ENCODE assay signal across 8 cellular contexts in the genomic region with DNA sequence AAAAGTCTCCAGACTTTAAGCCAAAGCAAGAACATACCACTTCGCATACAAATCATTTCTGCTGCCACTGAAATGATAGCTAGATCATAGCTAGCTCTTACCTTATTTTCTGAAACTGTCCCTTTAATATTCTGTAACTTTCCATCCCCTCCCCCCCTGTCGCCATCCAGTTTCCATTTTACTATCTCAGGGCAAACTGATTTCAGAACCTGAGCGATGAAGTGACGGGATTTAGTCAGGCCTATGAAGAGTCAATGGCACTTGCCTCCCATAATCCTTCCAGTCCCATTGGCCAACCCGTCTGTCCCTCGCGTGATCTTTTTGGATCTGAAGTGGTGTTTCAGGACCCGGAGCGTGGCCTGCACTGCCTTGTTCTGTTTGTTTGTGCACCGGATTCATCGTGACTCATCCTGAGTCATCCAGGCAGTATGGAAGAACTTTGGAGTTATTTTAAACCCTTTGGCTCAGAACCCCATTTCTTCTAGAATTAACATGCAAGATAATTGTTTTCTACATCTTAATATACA.
A peak's percentile ranks its signal among the peaks of the same experiment; 100 is the strongest.
DNase-seq lines count a peak whose midpoint lies in the region; ATAC-seq, FAIRE-seq and TF ChIP-seq lines count a peak whose summit lies in the region.

No MANE protein-coding gene starts in this region.

- 10% methylated on average over 11 of the region's 11 CpGs for WGBS in K562 (ENCODE audit: insufficient coverage, low coverage, missing lambda C conversion rate)
- 59% methylated on average over 11 of the region's 11 CpGs for WGBS in HepG2 (ENCODE audit: low lambda C conversion rate)
- WGBS in stomach, 5 donors, result 56 to 68% (median 62%) methylated on average over 11 of the region's 11 CpGs

- FAIRE-seq in K562 (lab: Jason Lieb, UNC) (peak; percentile 98), HepG2 (lab: Jason Lieb, UNC) (peak; percentile 82)

- H3K27ac ChIP-seq in RWPE1, result peak overlapping the region; percentile 87
- peak overlapping the region; percentile 78 for H3K27ac ChIP-seq in K562 (ENCODE audit: extremely low read depth, low read depth, low read length)
- H3K27ac ChIP-seq in HepG2 (ENCODE audit: extremely low read length, insufficient read depth, low read length), result peak overlapping the region; percentile 2
- H3K27ac ChIP-seq in stomach, result peak overlapping the region in 4 of 5 donors; percentile 54 to 82 (median 64)

- intact Hi-C loops in K562 (cut with micrococcal nuclease) (no loop called here), HepG2 (cut with micrococcal nuclease; ENCODE audit: unreplicated experiment) (no loop called here), stomach (cut with DNase I; ENCODE audit: low total_unique reads) (no loop called here)

- TF ChIP-seq EP300 in K562 (IDR thresholded peaks at IDR 0.05; ENCODE audit: low read length) (no peak; the same call in 1 of the 2 replicates), HepG2 (IDR thresholded peaks at IDR 0.05; ENCODE audit: low read depth in 2 of 2, low read length in 2 of 2) (no peak; a peak in 1 of 4 replicates), HepG2 (CRISPR knock-in tag; IDR thresholded peaks at IDR 0.05; ENCODE audit: borderline replicate concordance) (no peak), stomach (IDR thresholded peaks at IDR 0.05) (no peak)

- POLR2A ChIA-PET in RWPE1 (lab: Yijun Ruan, JAX; ENCODE audit: low non-redundant PET) (no interaction called here), K562 (lab: Yijun Ruan, JAX) (interaction anchor here (1.0 to 1.3 kb wide), 4 partner anchors 8 to 11 kb away, joined by 3 to 8 read pairs (median 4); no protein-coding TSS in a partner anchor), HepG2 (lab: Yijun Ruan, JAX) (interaction anchor here (1.4 kb wide), 1 partner anchor 337 kb away, joined by 4 read pairs; no protein-coding TSS in a partner anchor)

- H3K79me2 ChIP-seq in K562 (ENCODE audit: control insufficient read depth, insufficient read depth, low read length) (peaks cover 4% of the 10 kb centered on the region; the same call in 1 of the 3 replicates), HepG2 (ENCODE audit: insufficient read depth, low read length) (peaks cover 2% of the 10 kb centered on the region)

- H3K36me3 ChIP-seq in K562 (ENCODE audit: control insufficient read depth, insufficient read depth, low read length) (peaks cover 18% of the 10 kb centered on the region; the same call in 2 of the 3 replicates), HepG2 (replicated peaks in 1 of 2; ENCODE audit: control insufficient read depth in 1 of 2, insufficient read depth in 2 of 2, low read length in 2 of 2) (peaks cover 14 to 37% of the 10 kb centered on the region in 2 experiments; a peak in 4 of 5 replicates), stomach (no peaks in the 10 kb centered on the region), H7 (replicated peaks; ENCODE audit: control insufficient read depth, insufficient read depth, low read length) (no peaks in the 10 kb centered on the region)

- no peaks in the 10 kb centered on the region; the same call in 1 of the 2 replicates for H3K9me3 ChIP-seq in K562 (replicated peaks; ENCODE audit: control insufficient read depth, insufficient read depth, low read depth, low read length)
- H3K9me3 ChIP-seq in HepG2 (ENCODE audit: low read length), result no peaks in the 10 kb centered on the region
- no peaks in the 10 kb centered on the region for H3K9me3 ChIP-seq in stomach

- H4K20me1 ChIP-seq in K562 (replicated peaks; ENCODE audit: control insufficient read depth, insufficient read depth, low read length) (no peaks in the 10 kb centered on the region), HepG2 (ENCODE audit: insufficient read depth, low read length) (no peaks in the 10 kb centered on the region)

- ATAC-seq in K562, result peak; percentile 89
- peak; percentile 89 for ATAC-seq in HepG2
- ATAC-seq in HG02981 (IDR thresholded peaks at IDR 0.05; ENCODE audit: unreplicated experiment), result no peak
- no peak for ATAC-seq in GM19023 (IDR thresholded peaks at IDR 0.05; ENCODE audit: unreplicated experiment)

- TF ChIP-seq POLR2A in K562 (conservative IDR thresholded peaks at IDR 0.05) (no peak), HepG2 (IDR thresholded peaks at IDR 0.05; ENCODE audit: insufficient read depth in 1 of 2, low read depth in 2 of 2, low read length in 2 of 2) (no peak), stomach (IDR thresholded peaks at IDR 0.05) (no peak)

- DNase-seq in COLO668 (lab: John Stamatoyannopoulos, UW; ENCODE audit: unreplicated experiment) (peak; percentile 18), RWPE1 (ENCODE audit: low spot score) (peak; percentile 83), K562 (ENCODE audit: extremely low read depth in 1 of 4, low spot score in 3 of 4) (peak; percentile 60 to 79 (median 70)), HepG2 (ENCODE audit: low spot score) (peak; percentile 85), stomach (peak; percentile 41), H7 (no peak)

- TF ChIP-seq CTCF in RWPE1 (conservative IDR thresholded peaks at IDR 0.05; ENCODE audit: low read depth), result no peak
- TF ChIP-seq CTCF in K562 (IDR thresholded peaks at IDR 0.05 in 2 of 3, conservative IDR thresholded peaks at IDR 0.05 in 1 of 3; ENCODE audit: insufficient read depth in 2 of 3, low read depth in 1 of 3, low read length in 3 of 3), result no peak
- TF ChIP-seq CTCF in HepG2 (CRISPR knock-in tag; IDR thresholded peaks at IDR 0.05), result no peak
- no peak for TF ChIP-seq CTCF in stomach (IDR thresholded peaks at IDR 0.05)

- no peak for TF ChIP-seq RAD21 in K562 (CRISPR knock-in tag; conservative IDR thresholded peaks at IDR 0.05 in 1 of 2, IDR thresholded peaks at IDR 0.05 in 1 of 2)
- no peak for TF ChIP-seq RAD21 in HepG2 (CRISPR knock-in tag; IDR thresholded peaks at IDR 0.05)

- CTCF ChIA-PET in RWPE1 (lab: Yijun Ruan, JAX) (interaction anchor here (0.7 to 0.9 kb wide), 2 partner anchors 9 to 26 kb away, joined by 3 to 6 read pairs; no protein-coding TSS in a partner anchor), K562 (lab: Yijun Ruan, JAX; ENCODE audit: low intra/inter-chr PET ratio) (no interaction called here), HepG2 (lab: Yijun Ruan, JAX; ENCODE audit: low intra/inter-chr PET ratio, low total read pairs) (no interaction called here)

- H3K4me3 ChIP-seq in K562 (0 out of 2 replicates have a peak overlapping the region, but pooled peaks have one; percentile 5), HepG2 (replicated peaks in 1 of 3; ENCODE audit: insufficient read depth in 1 of 3, low read depth in 2 of 3, low read length in 3 of 3) (no peak overlapping the region), stomach (no peak overlapping the region), H7 (ENCODE audit: insufficient read depth, low read depth, low read length) (no peak overlapping the region)

- BruUV-seq in K562 (replicated peaks; lab: Mats Ljungman, UMichigan) (no TSS peak), HepG2 (replicated peaks; lab: Mats Ljungman, UMichigan) (no TSS peak)

- H3K4me1 ChIP-seq in K562 (replicated peaks in 1 of 2; ENCODE audit: control insufficient read depth in 2 of 2, insufficient read depth in 2 of 2, low read length in 2 of 2), result peaks cover 17 to 24% of the 10 kb centered on the region in 2 experiments
- peaks cover 36% of the 10 kb centered on the region for H3K4me1 ChIP-seq in HepG2 (ENCODE audit: insufficient read depth, low read length)
- H3K4me1 ChIP-seq in stomach, result peaks cover 17 to 67% (median 31%) of the 10 kb centered on the region in 4 donors

- H3K9ac ChIP-seq in K562 (ENCODE audit: insufficient read depth in 1 of 2, low read depth in 2 of 2, low read length in 2 of 2) (peak overlapping the region; percentile 33 to 53; a peak in 3 of 4 replicates), HepG2 (ENCODE audit: insufficient read depth, low read depth, low read length) (no peak overlapping the region)

- H3K27me3 ChIP-seq in K562 (ENCODE audit: control insufficient read depth in 2 of 2, insufficient read depth in 2 of 2, low read length in 2 of 2) (no peaks in the 10 kb centered on the region), HepG2 (ENCODE audit: control insufficient read depth in 1 of 2, insufficient read depth in 2 of 2, low read length in 2 of 2) (no peaks in the 10 kb centered on the region), stomach (no peaks in the 10 kb centered on the region), H7 (ENCODE audit: control insufficient read depth, insufficient read depth, low read length) (no peaks in the 10 kb centered on the region)

- peak overlapping the region; percentile 76 for H3K4me2 ChIP-seq in K562 (ENCODE audit: insufficient read depth, low read length)
- H3K4me2 ChIP-seq in HepG2 (ENCODE audit: low read depth, low read length), result no peak overlapping the region; the same call in none of the 2 replicates

- H3K9me1 ChIP-seq in K562 (ENCODE audit: control insufficient read depth, insufficient read depth, low read length), result peaks cover 6% of the 10 kb centered on the region

- H2AFZ ChIP-seq in K562 (ENCODE audit: low read depth, low read length) (peak overlapping the region; percentile 78), HepG2 (ENCODE audit: low read length) (no peak overlapping the region)

- in situ Hi-C loops in K562 (cut with MboI), result no loop called here
- in situ Hi-C loops in HepG2 (cut with HindIII; ENCODE audit: extremely low pct_ligation_motif_present, low pct_unique_long_range_greater_than_20kb), result no loop called here

TF ChIP-seq in K562, 482 proteins besides CTCF, POLR2A, EP300 and RAD21 (continues in another document):
- TF ChIP-seq, protein P1, sequence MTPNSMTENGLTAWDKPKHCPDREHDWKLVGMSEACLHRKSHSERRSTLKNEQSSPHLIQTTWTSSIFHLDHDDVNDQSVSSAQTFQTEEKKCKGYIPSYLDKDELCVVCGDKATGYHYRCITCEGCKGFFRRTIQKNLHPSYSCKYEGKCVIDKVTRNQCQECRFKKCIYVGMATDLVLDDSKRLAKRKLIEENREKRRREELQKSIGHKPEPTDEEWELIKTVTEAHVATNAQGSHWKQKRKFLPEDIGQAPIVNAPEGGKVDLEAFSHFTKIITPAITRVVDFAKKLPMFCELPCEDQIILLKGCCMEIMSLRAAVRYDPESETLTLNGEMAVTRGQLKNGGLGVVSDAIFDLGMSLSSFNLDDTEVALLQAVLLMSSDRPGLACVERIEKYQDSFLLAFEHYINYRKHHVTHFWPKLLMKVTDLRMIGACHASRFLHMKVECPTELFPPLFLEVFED (CRISPR knock-in tag; conservative IDR thresholded peaks at IDR 0.05), result 0 out of 2 replicates have a peak, but pooled peaks have one; percentile 46
- TF ChIP-seq ESRRB (CRISPR knock-in tag; IDR thresholded peaks at IDR 0.05; ENCODE audit: borderline replicate concordance), result no peak

TF ChIP-seq in HepG2, 621 proteins besides CTCF, POLR2A, EP300 and RAD21 (continues in another document):
- TF ChIP-seq SAP130 (CRISPR knock-in tag; IDR thresholded peaks at IDR 0.05; ENCODE audit: low read depth) (peak; percentile 70), HMG20A (CRISPR knock-in tag; IDR thresholded peaks at IDR 0.05; ENCODE audit: borderline replicate concordance) (peak; percentile 49; the same call in 1 of the 2 replicates), ZNF773 (CRISPR knock-in tag; IDR thresholded peaks at IDR 0.05; ENCODE audit: borderline replicate concordance) (no peak)

Comparison
In these comparisons a context has a peak if more than half of its experiments do, and no peak if none do; other contexts are left out.
1. H3K27ac ChIP-seq: peak in every context shown above with its lines; median percentile 87 in RWPE1; 78 in K562; 64 in stomach; 2 in HepG2.
2. ATAC-seq: peak in K562 (single experiment) and HepG2 (single experiment); none in HG02981 (single experiment) and GM19023 (single experiment).